Comparison of ENCODE assay signal across 1 cellular context in the genomic region with DNA sequence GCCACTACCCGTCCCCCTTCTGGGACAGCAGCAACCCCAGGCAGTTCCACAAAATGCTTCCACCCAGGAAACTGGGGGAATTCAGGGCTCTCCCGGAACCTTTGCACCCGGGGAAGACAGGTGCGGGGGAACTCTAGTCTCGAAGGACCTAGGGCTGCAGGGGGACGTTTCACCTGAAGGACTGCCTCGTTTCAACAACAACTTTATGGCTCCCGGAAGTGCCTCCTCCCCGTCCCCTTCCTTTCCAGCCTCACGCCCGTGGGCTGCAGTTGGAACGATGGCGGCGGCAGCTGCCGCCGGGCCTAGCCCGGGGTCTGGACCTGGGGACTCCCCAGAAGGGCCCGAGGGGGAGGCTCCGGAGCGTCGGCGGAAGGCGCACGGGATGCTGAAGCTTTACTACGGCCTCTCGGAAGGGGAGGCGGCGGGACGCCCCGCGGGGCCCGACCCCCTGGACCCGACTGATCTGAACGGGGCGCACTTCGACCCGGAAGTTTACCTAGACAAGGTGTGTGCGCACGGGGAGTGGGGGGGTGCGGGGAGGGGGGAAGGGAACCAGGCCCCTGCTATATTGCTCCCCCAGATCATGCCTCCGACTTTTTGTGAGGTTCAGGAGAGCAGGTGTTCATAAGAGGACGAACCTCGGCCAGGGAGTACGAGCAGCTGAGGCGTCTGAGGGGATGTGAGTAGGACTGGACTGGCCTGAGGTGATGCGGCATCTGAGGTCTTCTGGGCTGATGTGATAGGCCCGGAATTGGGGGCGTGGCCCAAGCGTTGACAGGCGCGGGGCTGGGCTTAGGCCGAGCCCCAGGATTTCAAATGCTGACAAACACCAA.
TF ChIP-seq lines count a peak whose summit lies in the region.

A gene (plus strand): TSS at position 241 of the 833 bp plus-strand sequence. CDS start 37 bp downstream, at position 278.

TF ChIP-seq in K562, 482 proteins besides CTCF, POLR2A, EP300 and RAD21 (continued from another document and continues in another):
- TF ChIP-seq HDGF (IDR thresholded peaks at IDR 0.05) (no peak), ZNF77 (CRISPR knock-in tag; IDR thresholded peaks at IDR 0.05) (no peak), OTX1 (CRISPR knock-in tag; IDR thresholded peaks at IDR 0.05) (peak; percentile 90), HMG20B (CRISPR knock-in tag; IDR thresholded peaks at IDR 0.05) (no peak), BCOR (IDR thresholded peaks at IDR 0.05) (no peak), ZNF583 (CRISPR knock-in tag; IDR thresholded peaks at IDR 0.05) (no peak), TAF9B (IDR thresholded peaks at IDR 0.05; ENCODE audit: partially characterized antibody) (peak; percentile 81), IFI16 (CRISPR knock-in tag; IDR thresholded peaks at IDR 0.05) (0 out of 2 replicates have a peak, but pooled peaks have one; percentile 51), CEBPG (CRISPR knock-in tag; IDR thresholded peaks at IDR 0.05) (no peak), CEBPG (tag; conservative IDR thresholded peaks at IDR 0.05 in 1 of 2, IDR thresholded peaks at IDR 0.05 in 1 of 2) (no peak), ZNF76 (CRISPR knock-in tag; IDR thresholded peaks at IDR 0.05; ENCODE audit: borderline replicate concordance) (peak; percentile 58; the same call in 1 of the 2 replicates), RUNX1 (IDR thresholded peaks at IDR 0.05; ENCODE audit: low read depth) (0 out of 2 replicates have a peak, but pooled peaks have one; percentile 37), BRD9 (IDR thresholded peaks at IDR 0.05; ENCODE audit: low read depth, partially characterized antibody) (no peak), SRSF3 (IDR thresholded peaks at IDR 0.05; ENCODE audit: insufficient read depth, low read length) (no peak), ZNF324 (CRISPR knock-in tag; IDR thresholded peaks at IDR 0.05) (no peak), KLF10 (CRISPR knock-in tag; IDR thresholded peaks at IDR 0.05) (no peak), NBN (IDR thresholded peaks at IDR 0.05; ENCODE audit: low read depth) (peak; percentile 51; the same call in 1 of the 2 replicates), ZZZ3 (IDR thresholded peaks at IDR 0.05) (no peak), RBM14 (IDR thresholded peaks at IDR 0.05; ENCODE audit: borderline replicate concordance, insufficient read depth, low read depth, low read length) (no peak), TCF7L2 (IDR thresholded peaks at IDR 0.05; ENCODE audit: low read depth, low read length) (peak; percentile 36; the same call in 1 of the 2 replicates), ZNF239 (CRISPR knock-in tag; IDR thresholded peaks at IDR 0.05) (peak; percentile 52; the same call in 1 of the 2 replicates), TBL1XR1 (IDR thresholded peaks at IDR 0.05; ENCODE audit: low read length in 2 of 2) (peak; percentile 69 to 93), KHSRP (IDR thresholded peaks at IDR 0.05) (no peak), NCOA6 (IDR thresholded peaks at IDR 0.05) (0 out of 2 replicates have a peak, but pooled peaks have one; percentile 61), IRF2 (CRISPR knock-in tag; IDR thresholded peaks at IDR 0.05) (no peak), ZNF232 (CRISPR knock-in tag; IDR thresholded peaks at IDR 0.05) (no peak)
- TF ChIP-seq, protein P1, sequence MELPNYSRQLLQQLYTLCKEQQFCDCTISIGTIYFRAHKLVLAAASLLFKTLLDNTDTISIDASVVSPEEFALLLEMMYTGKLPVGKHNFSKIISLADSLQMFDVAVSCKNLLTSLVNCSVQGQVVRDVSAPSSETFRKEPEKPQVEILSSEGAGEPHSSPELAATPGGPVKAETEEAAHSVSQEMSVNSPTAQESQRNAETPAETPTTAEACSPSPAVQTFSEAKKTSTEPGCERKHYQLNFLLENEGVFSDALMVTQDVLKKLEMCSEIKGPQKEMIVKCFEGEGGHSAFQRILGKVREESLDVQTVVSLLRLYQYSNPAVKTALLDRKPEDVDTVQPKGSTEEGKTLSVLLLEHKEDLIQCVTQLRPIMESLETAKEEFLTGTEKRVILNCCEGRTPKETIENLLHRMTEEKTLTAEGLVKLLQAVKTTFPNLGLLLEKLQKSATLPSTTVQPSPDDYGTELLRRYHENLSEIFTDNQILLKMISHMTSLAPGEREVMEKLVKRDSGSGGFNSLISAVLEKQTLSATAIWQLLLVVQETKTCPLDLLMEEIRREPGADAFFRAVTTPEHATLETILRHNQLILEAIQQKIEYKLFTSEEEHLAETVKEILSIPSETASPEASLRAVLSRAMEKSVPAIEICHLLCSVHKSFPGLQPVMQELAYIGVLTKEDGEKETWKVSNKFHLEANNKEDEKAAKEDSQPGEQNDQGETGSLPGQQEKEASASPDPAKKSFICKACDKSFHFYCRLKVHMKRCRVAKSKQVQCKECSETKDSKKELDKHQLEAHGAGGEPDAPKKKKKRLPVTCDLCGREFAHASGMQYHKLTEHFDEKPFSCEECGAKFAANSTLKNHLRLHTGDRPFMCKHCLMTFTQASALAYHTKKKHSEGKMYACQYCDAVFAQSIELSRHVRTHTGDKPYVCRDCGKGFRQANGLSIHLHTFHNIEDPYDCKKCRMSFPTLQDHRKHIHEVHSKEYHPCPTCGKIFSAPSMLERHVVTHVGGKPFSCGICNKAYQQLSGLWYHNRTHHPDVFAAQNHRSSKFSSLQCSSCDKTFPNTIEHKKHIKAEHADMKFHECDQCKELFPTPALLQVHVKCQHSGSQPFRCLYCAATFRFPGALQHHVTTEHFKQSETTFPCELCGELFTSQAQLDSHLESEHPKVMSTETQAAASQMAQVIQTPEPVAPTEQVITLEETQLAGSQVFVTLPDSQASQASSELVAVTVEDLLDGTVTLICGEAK (IDR thresholded peaks at IDR 0.05), result peak; percentile 100
- TF ChIP-seq, protein P1 (CRISPR knock-in tag; IDR thresholded peaks at IDR 0.05), result peak; percentile 100
- TF ChIP-seq, protein P2, sequence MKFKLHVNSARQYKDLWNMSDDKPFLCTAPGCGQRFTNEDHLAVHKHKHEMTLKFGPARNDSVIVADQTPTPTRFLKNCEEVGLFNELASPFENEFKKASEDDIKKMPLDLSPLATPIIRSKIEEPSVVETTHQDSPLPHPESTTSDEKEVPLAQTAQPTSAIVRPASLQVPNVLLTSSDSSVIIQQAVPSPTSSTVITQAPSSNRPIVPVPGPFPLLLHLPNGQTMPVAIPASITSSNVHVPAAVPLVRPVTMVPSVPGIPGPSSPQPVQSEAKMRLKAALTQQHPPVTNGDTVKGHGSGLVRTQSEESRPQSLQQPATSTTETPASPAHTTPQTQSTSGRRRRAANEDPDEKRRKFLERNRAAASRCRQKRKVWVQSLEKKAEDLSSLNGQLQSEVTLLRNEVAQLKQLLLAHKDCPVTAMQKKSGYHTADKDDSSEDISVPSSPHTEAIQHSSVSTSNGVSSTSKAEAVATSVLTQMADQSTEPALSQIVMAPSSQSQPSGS (CRISPR knock-in tag; IDR thresholded peaks at IDR 0.05), result no peak
- TF ChIP-seq, protein P3, sequence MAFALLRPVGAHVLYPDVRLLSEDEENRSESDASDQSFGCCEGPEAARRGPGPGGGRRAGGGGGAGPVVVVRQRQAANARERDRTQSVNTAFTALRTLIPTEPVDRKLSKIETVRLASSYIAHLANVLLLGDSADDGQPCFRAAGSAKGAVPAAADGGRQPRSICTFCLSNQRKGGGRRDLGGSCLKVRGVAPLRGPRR (CRISPR knock-in tag; IDR thresholded peaks at IDR 0.05), result no peak
- TF ChIP-seq, protein P4, sequence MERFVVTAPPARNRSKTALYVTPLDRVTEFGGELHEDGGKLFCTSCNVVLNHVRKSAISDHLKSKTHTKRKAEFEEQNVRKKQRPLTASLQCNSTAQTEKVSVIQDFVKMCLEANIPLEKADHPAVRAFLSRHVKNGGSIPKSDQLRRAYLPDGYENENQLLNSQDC (CRISPR knock-in tag; IDR thresholded peaks at IDR 0.05), result peak; percentile 94
- TF ChIP-seq, protein P5, sequence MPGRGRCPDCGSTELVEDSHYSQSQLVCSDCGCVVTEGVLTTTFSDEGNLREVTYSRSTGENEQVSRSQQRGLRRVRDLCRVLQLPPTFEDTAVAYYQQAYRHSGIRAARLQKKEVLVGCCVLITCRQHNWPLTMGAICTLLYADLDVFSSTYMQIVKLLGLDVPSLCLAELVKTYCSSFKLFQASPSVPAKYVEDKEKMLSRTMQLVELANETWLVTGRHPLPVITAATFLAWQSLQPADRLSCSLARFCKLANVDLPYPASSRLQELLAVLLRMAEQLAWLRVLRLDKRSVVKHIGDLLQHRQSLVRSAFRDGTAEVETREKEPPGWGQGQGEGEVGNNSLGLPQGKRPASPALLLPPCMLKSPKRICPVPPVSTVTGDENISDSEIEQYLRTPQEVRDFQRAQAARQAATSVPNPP (IDR thresholded peaks at IDR 0.05; ENCODE audit: borderline replicate concordance, insufficient read depth, insufficient read length), result no peak
- TF ChIP-seq, protein P6, sequence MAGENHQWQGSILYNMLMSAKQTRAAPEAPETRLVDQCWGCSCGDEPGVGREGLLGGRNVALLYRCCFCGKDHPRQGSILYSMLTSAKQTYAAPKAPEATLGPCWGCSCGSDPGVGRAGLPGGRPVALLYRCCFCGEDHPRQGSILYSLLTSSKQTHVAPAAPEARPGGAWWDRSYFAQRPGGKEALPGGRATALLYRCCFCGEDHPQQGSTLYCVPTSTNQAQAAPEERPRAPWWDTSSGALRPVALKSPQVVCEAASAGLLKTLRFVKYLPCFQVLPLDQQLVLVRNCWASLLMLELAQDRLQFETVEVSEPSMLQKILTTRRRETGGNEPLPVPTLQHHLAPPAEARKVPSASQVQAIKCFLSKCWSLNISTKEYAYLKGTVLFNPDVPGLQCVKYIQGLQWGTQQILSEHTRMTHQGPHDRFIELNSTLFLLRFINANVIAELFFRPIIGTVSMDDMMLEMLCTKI (IDR thresholded peaks at IDR 0.05; ENCODE audit: partially characterized antibody), result no peak
- TF ChIP-seq, protein P7, sequence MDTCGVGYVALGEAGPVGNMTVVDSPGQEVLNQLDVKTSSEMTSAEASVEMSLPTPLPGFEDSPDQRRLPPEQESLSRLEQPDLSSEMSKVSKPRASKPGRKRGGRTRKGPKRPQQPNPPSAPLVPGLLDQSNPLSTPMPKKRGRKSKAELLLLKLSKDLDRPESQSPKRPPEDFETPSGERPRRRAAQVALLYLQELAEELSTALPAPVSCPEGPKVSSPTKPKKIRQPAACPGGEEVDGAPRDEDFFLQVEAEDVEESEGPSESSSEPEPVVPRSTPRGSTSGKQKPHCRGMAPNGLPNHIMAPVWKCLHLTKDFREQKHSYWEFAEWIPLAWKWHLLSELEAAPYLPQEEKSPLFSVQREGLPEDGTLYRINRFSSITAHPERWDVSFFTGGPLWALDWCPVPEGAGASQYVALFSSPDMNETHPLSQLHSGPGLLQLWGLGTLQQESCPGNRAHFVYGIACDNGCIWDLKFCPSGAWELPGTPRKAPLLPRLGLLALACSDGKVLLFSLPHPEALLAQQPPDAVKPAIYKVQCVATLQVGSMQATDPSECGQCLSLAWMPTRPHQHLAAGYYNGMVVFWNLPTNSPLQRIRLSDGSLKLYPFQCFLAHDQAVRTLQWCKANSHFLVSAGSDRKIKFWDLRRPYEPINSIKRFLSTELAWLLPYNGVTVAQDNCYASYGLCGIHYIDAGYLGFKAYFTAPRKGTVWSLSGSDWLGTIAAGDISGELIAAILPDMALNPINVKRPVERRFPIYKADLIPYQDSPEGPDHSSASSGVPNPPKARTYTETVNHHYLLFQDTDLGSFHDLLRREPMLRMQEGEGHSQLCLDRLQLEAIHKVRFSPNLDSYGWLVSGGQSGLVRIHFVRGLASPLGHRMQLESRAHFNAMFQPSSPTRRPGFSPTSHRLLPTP (IDR thresholded peaks at IDR 0.05; ENCODE audit: borderline replicate concordance, extremely low read depth, insufficient read length), result no peak
- TF ChIP-seq, protein P8, sequence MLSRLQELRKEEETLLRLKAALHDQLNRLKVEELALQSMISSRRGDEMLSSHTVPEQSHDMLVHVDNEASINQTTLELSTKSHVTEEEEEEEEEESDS (CRISPR knock-in tag; IDR thresholded peaks at IDR 0.05), result no peak
